1 cellular context compared by ENCODE assay signal in the genomic region with DNA sequence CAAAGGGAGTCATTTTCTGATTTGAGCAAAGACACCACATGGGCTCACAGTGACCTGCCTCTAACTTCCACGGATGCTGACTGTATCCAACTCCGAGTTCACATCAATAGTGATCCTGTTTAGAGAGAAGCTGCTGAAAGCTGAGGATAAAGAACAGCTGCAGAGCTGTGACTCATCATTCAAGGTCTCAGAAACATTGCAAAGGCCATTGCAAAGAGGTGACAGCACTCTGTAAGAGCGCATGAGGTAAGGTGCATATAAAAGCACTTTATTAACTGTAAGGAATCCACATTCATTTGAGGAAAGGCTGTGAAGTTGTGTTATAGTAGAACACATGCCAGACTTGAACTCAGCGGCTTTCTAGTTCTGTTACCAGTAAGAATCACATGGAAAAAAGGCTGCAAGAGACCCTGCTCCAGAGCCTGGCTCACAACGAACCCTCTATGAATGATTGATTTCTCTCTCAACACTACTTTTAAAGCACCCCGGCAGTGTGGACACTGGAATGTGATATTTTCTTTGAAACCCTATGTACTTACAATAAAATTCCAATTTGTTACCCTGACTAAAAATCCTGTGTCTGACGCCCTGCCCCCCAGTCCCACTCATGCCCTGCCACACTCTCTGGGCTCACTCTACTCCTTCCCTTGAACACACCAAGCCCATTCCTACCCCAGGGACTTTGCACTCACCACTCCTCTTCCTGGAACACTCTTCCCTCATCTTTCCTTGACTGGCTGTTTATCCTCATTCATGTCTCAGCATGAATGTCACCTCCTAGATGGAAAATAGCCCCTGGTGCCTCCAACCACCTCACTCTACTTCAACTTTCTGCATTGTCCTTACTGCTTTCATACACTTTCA.
TF ChIP-seq lines count a peak whose summit lies in the region.

No MANE protein-coding gene starts in this region.

TF ChIP-seq in WTC11, 78 proteins besides CTCF, POLR2A, EP300 and RAD21 (continued from another document):
- TF ChIP-seq AFF4 (CRISPR knock-in tag; IDR thresholded peaks at IDR 0.05; ENCODE audit: borderline replicate concordance) (no peak), GABPB1 (CRISPR knock-in tag; IDR thresholded peaks at IDR 0.05) (no peak), HMGXB4 (CRISPR knock-in tag; IDR thresholded peaks at IDR 0.05) (no peak), ZNF416 (CRISPR knock-in tag; IDR thresholded peaks at IDR 0.05) (no peak)
- TF ChIP-seq, protein P1, sequence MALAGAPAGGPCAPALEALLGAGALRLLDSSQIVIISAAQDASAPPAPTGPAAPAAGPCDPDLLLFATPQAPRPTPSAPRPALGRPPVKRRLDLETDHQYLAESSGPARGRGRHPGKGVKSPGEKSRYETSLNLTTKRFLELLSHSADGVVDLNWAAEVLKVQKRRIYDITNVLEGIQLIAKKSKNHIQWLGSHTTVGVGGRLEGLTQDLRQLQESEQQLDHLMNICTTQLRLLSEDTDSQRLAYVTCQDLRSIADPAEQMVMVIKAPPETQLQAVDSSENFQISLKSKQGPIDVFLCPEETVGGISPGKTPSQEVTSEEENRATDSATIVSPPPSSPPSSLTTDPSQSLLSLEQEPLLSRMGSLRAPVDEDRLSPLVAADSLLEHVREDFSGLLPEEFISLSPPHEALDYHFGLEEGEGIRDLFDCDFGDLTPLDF (CRISPR knock-in tag; IDR thresholded peaks at IDR 0.05), result no peak
